Comparison of ENCODE assay signal across 19 cellular contexts in genomic region chr7:24505968-24506367, GRCh38.
DNase-seq lines count a peak whose midpoint lies in the region; ATAC-seq and TF ChIP-seq lines count a peak whose summit lies in the region.
"Had no signal": no experiment of that assay in that cellular context is flagged by ENCODE, and none has a peak within 500 bp of the region (broad histone marks: within the 10 kb centered on the region; RNA-seq: fewer than 3 reads in every experiment).

No MANE protein-coding gene starts in this region.

- H3K79me1 ChIP-seq in mesendoderm (ENCODE audit: low read length), result no peaks in the 10 kb centered on the region
- H3K79me1 ChIP-seq in H9 (ENCODE audit: insufficient read depth, low read depth, low read length, poor library complexity, severe bottlenecking), result no peaks in the 10 kb centered on the region

- no peak overlapping the region for H2BK5ac ChIP-seq in mesendoderm (ENCODE audit: low read length)
- H2BK5ac ChIP-seq in H9 (ENCODE audit: insufficient read length, low read length), result no peak overlapping the region

- H3K36me3 ChIP-seq in Caco-2 (ENCODE audit: control insufficient read depth, insufficient read depth, low read length), result no peaks in the 10 kb centered on the region
- H3K36me3 ChIP-seq in H7 (replicated peaks; ENCODE audit: control insufficient read depth, insufficient read depth, low read length), result no peaks in the 10 kb centered on the region
- H3K36me3 ChIP-seq in endodermal cell (ENCODE audit: control insufficient read depth, insufficient read depth, low read length), result no peaks in the 10 kb centered on the region
- no peaks in the 10 kb centered on the region for H3K36me3 ChIP-seq in mesendoderm (ENCODE audit: control insufficient read depth, insufficient read depth, low read length)
- no peaks in the 10 kb centered on the region for H3K36me3 ChIP-seq in adrenal gland (replicated peaks in 1 of 2)
- H3K36me3 ChIP-seq: BLaER1 had no signal

- H3K36me3 Mint-ChIP-seq in Caco-2 (ENCODE audit: insufficient read depth, unreplicated experiment), result no peaks in the 10 kb centered on the region
- no peaks in the 10 kb centered on the region for H3K36me3 Mint-ChIP-seq in endodermal cell (ENCODE audit: low read depth)
- no peaks in the 10 kb centered on the region for H3K36me3 Mint-ChIP-seq in H9 (ENCODE audit: insufficient read depth in 1 of 3, low read depth in 3 of 3)
- H3K36me3 Mint-ChIP-seq: CD4-positive, CD25-positive, alpha-beta regulatory T cell; CD8-positive, alpha-beta T cell had no signal

- TF ChIP-seq CTCF in Caco-2 (IDR thresholded peaks at IDR 0.05; ENCODE audit: insufficient read depth in 1 of 2, low read depth in 1 of 2, low read length in 1 of 2, severe bottlenecking in 1 of 2, unreplicated experiment in 1 of 2), result no peak
- TF ChIP-seq CTCF in endodermal cell (conservative IDR thresholded peaks at IDR 0.05), result no peak
- TF ChIP-seq CTCF in H9 (conservative IDR thresholded peaks at IDR 0.05), result no peak
- TF ChIP-seq CTCF in adrenal gland (IDR thresholded peaks at IDR 0.05), result no peak

- CTCF ChIA-PET in Caco-2 (lab: Charles Lee), result no interaction called here

- no peak overlapping the region for H2BK12ac ChIP-seq in H9 (ENCODE audit: insufficient read length, low read depth, low read length)

- H3K27ac Mint-ChIP-seq in Caco-2 (ENCODE audit: unreplicated experiment), result peak overlapping the region; percentile 43
- no peak overlapping the region for H3K27ac Mint-ChIP-seq in endodermal cell
- no peak overlapping the region; a peak in 1 of 7 replicates for H3K27ac Mint-ChIP-seq in H9
- H3K27ac Mint-ChIP-seq: B cell; CD4-positive, CD25-positive, alpha-beta regulatory T cell; CD8-positive, alpha-beta T cell had no signal

- no peaks in the 10 kb centered on the region for H3K27me3 ChIP-seq in Caco-2 (replicated peaks; ENCODE audit: control insufficient read depth, insufficient read depth, low read length)
- no peaks in the 10 kb centered on the region for H3K27me3 ChIP-seq in H7 (ENCODE audit: control insufficient read depth, insufficient read depth, low read length)
- no peaks in the 10 kb centered on the region for H3K27me3 ChIP-seq in endodermal cell (ENCODE audit: control insufficient read depth, insufficient read depth, low read length, poor library complexity, severe bottlenecking)
- no peaks in the 10 kb centered on the region for H3K27me3 ChIP-seq in mesendoderm (ENCODE audit: insufficient read depth, low read length, poor library complexity)
- H3K27me3 ChIP-seq in H9 (ENCODE audit: insufficient read depth, low read length), result no peaks in the 10 kb centered on the region
- H3K27me3 ChIP-seq in adrenal gland, result no peaks in the 10 kb centered on the region
- H3K27me3 ChIP-seq: BLaER1 had no signal

- intact Hi-C loops in Caco-2 (cut with micrococcal nuclease; ENCODE audit: unreplicated experiment), result no loop called here
- intact Hi-C loops in adrenal gland (cut with DNase I), result no loop called here

- no peak overlapping the region for H2AFZ ChIP-seq in H9 (ENCODE audit: low read length)

- H2BK120ac ChIP-seq in mesendoderm (ENCODE audit: low read depth, low read length) (no peak overlapping the region), H9 (ENCODE audit: low read depth, low read length, poor library complexity, severe bottlenecking) (no peak overlapping the region)

- H2BK15ac ChIP-seq in mesendoderm (replicated peaks; ENCODE audit: low read depth) (no peak overlapping the region), H9 (ENCODE audit: low read depth, low read length) (no peak overlapping the region)

- BruUV-seq in Caco-2 (replicated peaks; lab: Mats Ljungman, UMichigan), result no TSS peak

- no peak overlapping the region for H4K5ac ChIP-seq in mesendoderm (ENCODE audit: low read length)
- no peak overlapping the region for H4K5ac ChIP-seq in H9 (ENCODE audit: insufficient read length, low read depth, low read length)

- H3K4me3 Mint-ChIP-seq in Caco-2 (ENCODE audit: unreplicated experiment), result no peak overlapping the region
- no peak overlapping the region for H3K4me3 Mint-ChIP-seq in endodermal cell
- H3K4me3 Mint-ChIP-seq in H9, result no peak overlapping the region; a peak in 1 of 5 replicates
- H3K4me3 Mint-ChIP-seq: B cell; CD4-positive, CD25-positive, alpha-beta regulatory T cell; CD8-positive, alpha-beta T cell had no signal

- H3K79me2 ChIP-seq in mesendoderm (ENCODE audit: control insufficient read depth, insufficient read depth, low read length), result no peaks in the 10 kb centered on the region
- H3K79me2 ChIP-seq in H9 (ENCODE audit: insufficient read depth, low read length), result no peaks in the 10 kb centered on the region

- H2BK20ac ChIP-seq in H9 (ENCODE audit: low read depth, low read length, poor library complexity, severe bottlenecking), result no peak overlapping the region

- no peak overlapping the region for H3K4me2 ChIP-seq in mesendoderm (ENCODE audit: low read length)
- H3K4me2 ChIP-seq in H9 (ENCODE audit: insufficient read depth, insufficient read length, low read length), result no peak overlapping the region
- H3K4me2 ChIP-seq: BLaER1 had no signal

- H3K27ac ChIP-seq in endodermal cell (ENCODE audit: low read depth, low read length) (no peak overlapping the region), mesendoderm (ENCODE audit: low read depth, low read length) (no peak overlapping the region), H9 (ENCODE audit: insufficient read length, low read depth, low read length) (no peak overlapping the region), adrenal gland (no peak overlapping the region)
- H3K27ac ChIP-seq: 22Rv1, BLaER1, C4-2B had no signal

- no peaks in the 10 kb centered on the region for H3K23me2 ChIP-seq in H9 (ENCODE audit: insufficient read length, low read depth, low read length, poor library complexity, severe bottlenecking)

- 0 out of 2 replicates have a peak, but pooled peaks cover 5% of the 10 kb centered on the region for H3K9me3 ChIP-seq in Caco-2
- H3K9me3 ChIP-seq in endodermal cell (ENCODE audit: control insufficient read depth, low read length), result no peaks in the 10 kb centered on the region
- H3K9me3 ChIP-seq in H9 (ENCODE audit: control insufficient read depth, low read depth, low read length), result no peaks in the 10 kb centered on the region
- H3K9me3 ChIP-seq in adrenal gland (replicated peaks in 1 of 3), result no peaks in the 10 kb centered on the region
- H3K9me3 ChIP-seq: BLaER1 had no signal

- no peak overlapping the region for H4K91ac ChIP-seq in H9 (ENCODE audit: insufficient read length, low read depth, low read length)

- H4K8ac ChIP-seq in mesendoderm (ENCODE audit: low read depth, low read length) (no peak overlapping the region), H9 (replicated peaks; ENCODE audit: insufficient read length, low read depth, low read length) (no peak overlapping the region)

- H3K18ac ChIP-seq in mesendoderm (ENCODE audit: low read length) (no peak overlapping the region), H9 (ENCODE audit: insufficient read length, low read depth, low read length) (no peak overlapping the region)

- POLR2A ChIA-PET in Caco-2 (lab: Charles Lee), result no interaction called here

- no peak overlapping the region for H3K56ac ChIP-seq in mesendoderm (ENCODE audit: low read length)
- H3K56ac ChIP-seq in H9 (ENCODE audit: insufficient read length, low read depth, low read length), result no peak overlapping the region

- H3K4me1 Mint-ChIP-seq in Caco-2 (ENCODE audit: low read depth, unreplicated experiment) (peaks cover 44% of the 10 kb centered on the region), endodermal cell (peaks cover 23% of the 10 kb centered on the region), H9 (peaks cover 21 to 22% of the 10 kb centered on the region in 2 experiments)
- H3K4me1 Mint-ChIP-seq: B cell; CD4-positive, CD25-positive, alpha-beta regulatory T cell had no signal

- H3K9ac ChIP-seq in endodermal cell (ENCODE audit: extremely low read depth, low read length, poor library complexity, severe bottlenecking), result no peak overlapping the region
- H3K9ac ChIP-seq in mesendoderm (ENCODE audit: low read length), result no peak overlapping the region
- H3K9ac ChIP-seq in H9 (ENCODE audit: extremely low read depth, insufficient read length, low read length), result no peak overlapping the region
- H3K9ac ChIP-seq: BLaER1 had no signal

- H4K20me1 ChIP-seq in H9 (ENCODE audit: control insufficient read depth, insufficient read depth, insufficient read length), result no peaks in the 10 kb centered on the region
- H4K20me1 ChIP-seq: BLaER1 had no signal

- DNase-seq in Caco-2 (no peak), H7 (peak; percentile 10), endodermal cell (peak; percentile 61), mesendoderm (peak; percentile 31), H9 (no peak), adrenal gland (no peak)
- DNase-seq: CD4-positive, CD25-positive, alpha-beta regulatory T cell; CD8-positive, alpha-beta T cell; DMS 273 treated with DMSO at 0.1 percent for 48 hours; DMS79; EL; GDM1; HCEC 1CT had no signal

- ATAC-seq in GM18858 (IDR thresholded peaks at IDR 0.05; ENCODE audit: unreplicated experiment), result no peak
- ATAC-seq: CD8-positive, alpha-beta T cell; GM12878 had no signal

- H3T11ph ChIP-seq in H9 (ENCODE audit: low read length), result no peak overlapping the region

- H3K4me1 ChIP-seq in Caco-2, result peaks cover 47% of the 10 kb centered on the region
- H3K4me1 ChIP-seq in endodermal cell (ENCODE audit: control insufficient read depth, insufficient read depth, low read length), result no peaks in the 10 kb centered on the region
- no peaks in the 10 kb centered on the region for H3K4me1 ChIP-seq in mesendoderm (ENCODE audit: control insufficient read depth, low read depth, low read length)
- peaks cover 5% of the 10 kb centered on the region; the same call in 1 of the 2 replicates for H3K4me1 ChIP-seq in H9 (ENCODE audit: insufficient read depth, low read length)
- H3K4me1 ChIP-seq in adrenal gland (replicated peaks in 1 of 2), result no peaks in the 10 kb centered on the region
- H3K4me1 ChIP-seq: BLaER1 had no signal

- H3K23ac ChIP-seq in mesendoderm (ENCODE audit: low read length) (no peak overlapping the region), H9 (ENCODE audit: insufficient read length, low read depth, low read length) (no peak overlapping the region)

- no peak overlapping the region for H3K4ac ChIP-seq in mesendoderm (ENCODE audit: low read depth, low read length)
- H3K4ac ChIP-seq in H9 (ENCODE audit: low read depth, low read length), result no peak overlapping the region

- H3K27me3 Mint-ChIP-seq in Caco-2 (ENCODE audit: insufficient read depth, unreplicated experiment) (no peaks in the 10 kb centered on the region), endodermal cell (ENCODE audit: insufficient read depth) (no peaks in the 10 kb centered on the region), H9 (ENCODE audit: low read depth) (no peaks in the 10 kb centered on the region)

- peaks cover 9% of the 10 kb centered on the region for H3K9me3 Mint-ChIP-seq in Caco-2 (ENCODE audit: unreplicated experiment)
- no peaks in the 10 kb centered on the region for H3K9me3 Mint-ChIP-seq in endodermal cell
- no peaks in the 10 kb centered on the region for H3K9me3 Mint-ChIP-seq in H9
- H3K9me3 Mint-ChIP-seq: CD8-positive, alpha-beta T cell had no signal

- H2AK5ac ChIP-seq in mesendoderm (ENCODE audit: low read length) (no peak overlapping the region), H9 (ENCODE audit: insufficient read length, low read length) (no peak overlapping the region)

- no peak overlapping the region for H3K14ac ChIP-seq in H9 (ENCODE audit: insufficient read depth, low read length)

- TF ChIP-seq POLR2A in adrenal gland (IDR thresholded peaks at IDR 0.05), result no peak

- WGBS in endodermal cell (ENCODE audit: insufficient coverage in 1 of 2, insufficient read length in 1 of 2), 2 experiments, result 90% methylated on average over 1 of the region's 1 CpG; no CpG with 5 or more reads in 1 of the 2 experiments
- WGBS in mesendoderm (ENCODE audit: extremely low coverage, insufficient coverage, low lambda C conversion rate), result no CpG with 5 or more reads among the region's 1 CpG
- WGBS in H9 (ENCODE audit: extremely low coverage, insufficient read length, low lambda C conversion rate), result no CpG with 5 or more reads among the region's 1 CpG
- WGBS in adrenal gland, 4 donors, result 46 to 72% (median 54%) methylated on average over 1 of the region's 1 CpG

- H3K4me3 ChIP-seq in Caco-2 (ENCODE audit: low read depth, low read length), result no peak overlapping the region
- H3K4me3 ChIP-seq in H7 (ENCODE audit: insufficient read depth, low read depth, low read length), result no peak overlapping the region
- H3K4me3 ChIP-seq in endodermal cell (ENCODE audit: low read length), result no peak overlapping the region
- no peak overlapping the region for H3K4me3 ChIP-seq in mesendoderm (ENCODE audit: low read length)
- H3K4me3 ChIP-seq in adrenal gland, result no peak overlapping the region
- H3K4me3 ChIP-seq: BLaER1, GM12878 had no signal

Comparison
In these comparisons a context has a peak if more than half of its experiments do, and no peak if none do; other contexts are left out.
1. DNase-seq: peak in H7 (single experiment), endodermal cell (single experiment) and mesendoderm (single experiment); none in Caco-2 (0 of 2), H9 (single experiment) and adrenal gland (0 of 7).